Comparison of ENCODE assay signal across 3 cellular contexts in genomic region chr10:26593896-26594295, GRCh38.
TF ChIP-seq lines count a peak whose summit lies in the region.

No MANE protein-coding gene starts in this region.

TF ChIP-seq in SK-N-SH, 30 proteins besides CTCF, POLR2A, EP300 and RAD21 (continued from another document):
- TF ChIP-seq, protein P1, sequence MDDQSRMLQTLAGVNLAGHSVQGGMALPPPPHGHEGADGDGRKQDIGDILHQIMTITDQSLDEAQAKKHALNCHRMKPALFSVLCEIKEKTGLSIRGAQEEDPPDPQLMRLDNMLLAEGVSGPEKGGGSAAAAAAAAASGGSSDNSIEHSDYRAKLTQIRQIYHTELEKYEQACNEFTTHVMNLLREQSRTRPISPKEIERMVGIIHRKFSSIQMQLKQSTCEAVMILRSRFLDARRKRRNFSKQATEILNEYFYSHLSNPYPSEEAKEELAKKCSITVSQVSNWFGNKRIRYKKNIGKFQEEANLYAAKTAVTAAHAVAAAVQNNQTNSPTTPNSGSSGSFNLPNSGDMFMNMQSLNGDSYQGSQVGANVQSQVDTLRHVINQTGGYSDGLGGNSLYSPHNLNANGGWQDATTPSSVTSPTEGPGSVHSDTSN (IDR thresholded peaks at IDR 0.05) = no peak
- TF ChIP-seq NFIC (IDR thresholded peaks at IDR 0.05; ENCODE audit: borderline replicate concordance) = no peak
- no peak for TF ChIP-seq NRF1 (IDR thresholded peaks at IDR 0.05; ENCODE audit: low read depth, low read length)
- no peak for TF ChIP-seq YY1 (IDR thresholded peaks at IDR 0.05; ENCODE audit: low read depth)
- no peak for TF ChIP-seq GATA2 (CRISPR knock-in tag; IDR thresholded peaks at IDR 0.05)
- TF ChIP-seq TEAD4 (IDR thresholded peaks at IDR 0.05; ENCODE audit: borderline replicate concordance, insufficient read depth) = no peak

TF ChIP-seq in SK-N-SH treated with all-trans-retinoic acid at 6 μM for 48 hours, 23 proteins besides CTCF, POLR2A, EP300 and RAD21 (continued from another document):
- TF ChIP-seq, protein P2, sequence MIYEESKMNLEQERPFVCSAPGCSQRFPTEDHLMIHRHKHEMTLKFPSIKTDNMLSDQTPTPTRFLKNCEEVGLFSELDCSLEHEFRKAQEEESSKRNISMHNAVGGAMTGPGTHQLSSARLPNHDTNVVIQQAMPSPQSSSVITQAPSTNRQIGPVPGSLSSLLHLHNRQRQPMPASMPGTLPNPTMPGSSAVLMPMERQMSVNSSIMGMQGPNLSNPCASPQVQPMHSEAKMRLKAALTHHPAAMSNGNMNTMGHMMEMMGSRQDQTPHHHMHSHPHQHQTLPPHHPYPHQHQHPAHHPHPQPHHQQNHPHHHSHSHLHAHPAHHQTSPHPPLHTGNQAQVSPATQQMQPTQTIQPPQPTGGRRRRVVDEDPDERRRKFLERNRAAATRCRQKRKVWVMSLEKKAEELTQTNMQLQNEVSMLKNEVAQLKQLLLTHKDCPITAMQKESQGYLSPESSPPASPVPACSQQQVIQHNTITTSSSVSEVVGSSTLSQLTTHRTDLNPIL (CRISPR knock-in tag; IDR thresholded peaks at IDR 0.05; ENCODE audit: low read depth) = no peak
- TF ChIP-seq RARB (CRISPR knock-in tag; IDR thresholded peaks at IDR 0.05) = no peak
- no peak for TF ChIP-seq ZC3H10 (CRISPR knock-in tag; IDR thresholded peaks at IDR 0.05)
- no peak for TF ChIP-seq CSDC2 (CRISPR knock-in tag; IDR thresholded peaks at IDR 0.05)
- no peak for TF ChIP-seq OSR1 (CRISPR knock-in tag; IDR thresholded peaks at IDR 0.05)
- no peak for TF ChIP-seq ZFP30 (CRISPR knock-in tag; IDR thresholded peaks at IDR 0.05)
- no peak for TF ChIP-seq TSHZ2 (CRISPR knock-in tag; IDR thresholded peaks at IDR 0.05)
- no peak for TF ChIP-seq GLIS3 (CRISPR knock-in tag; IDR thresholded peaks at IDR 0.05)
- no peak for TF ChIP-seq ARNTL (CRISPR knock-in tag; IDR thresholded peaks at IDR 0.05; ENCODE audit: borderline replicate concordance, low read depth)
- TF ChIP-seq, protein P3, sequence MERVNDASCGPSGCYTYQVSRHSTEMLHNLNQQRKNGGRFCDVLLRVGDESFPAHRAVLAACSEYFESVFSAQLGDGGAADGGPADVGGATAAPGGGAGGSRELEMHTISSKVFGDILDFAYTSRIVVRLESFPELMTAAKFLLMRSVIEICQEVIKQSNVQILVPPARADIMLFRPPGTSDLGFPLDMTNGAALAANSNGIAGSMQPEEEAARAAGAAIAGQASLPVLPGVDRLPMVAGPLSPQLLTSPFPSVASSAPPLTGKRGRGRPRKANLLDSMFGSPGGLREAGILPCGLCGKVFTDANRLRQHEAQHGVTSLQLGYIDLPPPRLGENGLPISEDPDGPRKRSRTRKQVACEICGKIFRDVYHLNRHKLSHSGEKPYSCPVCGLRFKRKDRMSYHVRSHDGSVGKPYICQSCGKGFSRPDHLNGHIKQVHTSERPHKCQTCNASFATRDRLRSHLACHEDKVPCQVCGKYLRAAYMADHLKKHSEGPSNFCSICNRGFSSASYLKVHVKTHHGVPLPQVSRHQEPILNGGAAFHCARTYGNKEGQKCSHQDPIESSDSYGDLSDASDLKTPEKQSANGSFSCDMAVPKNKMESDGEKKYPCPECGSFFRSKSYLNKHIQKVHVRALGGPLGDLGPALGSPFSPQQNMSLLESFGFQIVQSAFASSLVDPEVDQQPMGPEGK (CRISPR knock-in tag; IDR thresholded peaks at IDR 0.05; ENCODE audit: borderline replicate concordance) = no peak
- TF ChIP-seq ZNF8 (CRISPR knock-in tag; IDR thresholded peaks at IDR 0.05) = no peak
- TF ChIP-seq, protein P4, sequence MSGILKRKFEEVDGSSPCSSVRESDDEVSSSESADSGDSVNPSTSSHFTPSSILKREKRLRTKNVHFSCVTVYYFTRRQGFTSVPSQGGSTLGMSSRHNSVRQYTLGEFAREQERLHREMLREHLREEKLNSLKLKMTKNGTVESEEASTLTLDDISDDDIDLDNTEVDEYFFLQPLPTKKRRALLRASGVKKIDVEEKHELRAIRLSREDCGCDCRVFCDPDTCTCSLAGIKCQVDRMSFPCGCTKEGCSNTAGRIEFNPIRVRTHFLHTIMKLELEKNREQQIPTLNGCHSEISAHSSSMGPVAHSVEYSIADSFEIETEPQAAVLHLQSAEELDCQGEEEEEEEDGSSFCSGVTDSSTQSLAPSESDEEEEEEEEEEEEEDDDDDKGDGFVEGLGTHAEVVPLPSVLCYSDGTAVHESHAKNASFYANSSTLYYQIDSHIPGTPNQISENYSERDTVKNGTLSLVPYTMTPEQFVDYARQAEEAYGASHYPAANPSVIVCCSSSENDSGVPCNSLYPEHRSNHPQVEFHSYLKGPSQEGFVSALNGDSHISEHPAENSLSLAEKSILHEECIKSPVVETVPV (CRISPR knock-in tag; IDR thresholded peaks at IDR 0.05) = no peak
- no peak for TF ChIP-seq TCF4 (CRISPR knock-in tag; IDR thresholded peaks at IDR 0.05; ENCODE audit: borderline replicate concordance)
- TF ChIP-seq ZNF565 (CRISPR knock-in tag; conservative IDR thresholded peaks at IDR 0.05; ENCODE audit: low read depth) = no peak
- no peak for TF ChIP-seq ISL1 (CRISPR knock-in tag; IDR thresholded peaks at IDR 0.05)
- no peak for TF ChIP-seq PPARA (CRISPR knock-in tag; IDR thresholded peaks at IDR 0.05; ENCODE audit: borderline replicate concordance)
- no peak for TF ChIP-seq ESRRG (CRISPR knock-in tag; IDR thresholded peaks at IDR 0.05)

TF ChIP-seq in GM23338, 12 proteins besides CTCF, POLR2A, EP300 and RAD21:
- TF ChIP-seq REST (IDR thresholded peaks at IDR 0.05; ENCODE audit: unreplicated experiment) = no peak
- no peak for TF ChIP-seq CREB1 (CRISPR knock-in tag; IDR thresholded peaks at IDR 0.05; ENCODE audit: low read depth)
- no peak for TF ChIP-seq NANOG (IDR thresholded peaks at IDR 0.05; ENCODE audit: borderline replicate concordance)
- no peak for TF ChIP-seq POLR2AphosphoS5 (IDR thresholded peaks at IDR 0.05; ENCODE audit: low read depth)
- TF ChIP-seq EZH2phosphoT487 (IDR thresholded peaks at IDR 0.05; ENCODE audit: unreplicated experiment) = no peak
- no peak for TF ChIP-seq STAT1 (IDR thresholded peaks at IDR 0.05; ENCODE audit: unreplicated experiment)
- TF ChIP-seq ZNF331 (CRISPR knock-in tag; IDR thresholded peaks at IDR 0.05; ENCODE audit: low read depth) = no peak
- no peak for TF ChIP-seq ZNF114 (CRISPR knock-in tag; IDR thresholded peaks at IDR 0.05)
- no peak for TF ChIP-seq JUNB (IDR thresholded peaks at IDR 0.05; ENCODE audit: unreplicated experiment)
- TF ChIP-seq, protein P5, sequence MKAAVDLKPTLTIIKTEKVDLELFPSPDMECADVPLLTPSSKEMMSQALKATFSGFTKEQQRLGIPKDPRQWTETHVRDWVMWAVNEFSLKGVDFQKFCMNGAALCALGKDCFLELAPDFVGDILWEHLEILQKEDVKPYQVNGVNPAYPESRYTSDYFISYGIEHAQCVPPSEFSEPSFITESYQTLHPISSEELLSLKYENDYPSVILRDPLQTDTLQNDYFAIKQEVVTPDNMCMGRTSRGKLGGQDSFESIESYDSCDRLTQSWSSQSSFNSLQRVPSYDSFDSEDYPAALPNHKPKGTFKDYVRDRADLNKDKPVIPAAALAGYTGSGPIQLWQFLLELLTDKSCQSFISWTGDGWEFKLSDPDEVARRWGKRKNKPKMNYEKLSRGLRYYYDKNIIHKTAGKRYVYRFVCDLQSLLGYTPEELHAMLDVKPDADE (IDR thresholded peaks at IDR 0.05) = no peak
- TF ChIP-seq, protein P6, sequence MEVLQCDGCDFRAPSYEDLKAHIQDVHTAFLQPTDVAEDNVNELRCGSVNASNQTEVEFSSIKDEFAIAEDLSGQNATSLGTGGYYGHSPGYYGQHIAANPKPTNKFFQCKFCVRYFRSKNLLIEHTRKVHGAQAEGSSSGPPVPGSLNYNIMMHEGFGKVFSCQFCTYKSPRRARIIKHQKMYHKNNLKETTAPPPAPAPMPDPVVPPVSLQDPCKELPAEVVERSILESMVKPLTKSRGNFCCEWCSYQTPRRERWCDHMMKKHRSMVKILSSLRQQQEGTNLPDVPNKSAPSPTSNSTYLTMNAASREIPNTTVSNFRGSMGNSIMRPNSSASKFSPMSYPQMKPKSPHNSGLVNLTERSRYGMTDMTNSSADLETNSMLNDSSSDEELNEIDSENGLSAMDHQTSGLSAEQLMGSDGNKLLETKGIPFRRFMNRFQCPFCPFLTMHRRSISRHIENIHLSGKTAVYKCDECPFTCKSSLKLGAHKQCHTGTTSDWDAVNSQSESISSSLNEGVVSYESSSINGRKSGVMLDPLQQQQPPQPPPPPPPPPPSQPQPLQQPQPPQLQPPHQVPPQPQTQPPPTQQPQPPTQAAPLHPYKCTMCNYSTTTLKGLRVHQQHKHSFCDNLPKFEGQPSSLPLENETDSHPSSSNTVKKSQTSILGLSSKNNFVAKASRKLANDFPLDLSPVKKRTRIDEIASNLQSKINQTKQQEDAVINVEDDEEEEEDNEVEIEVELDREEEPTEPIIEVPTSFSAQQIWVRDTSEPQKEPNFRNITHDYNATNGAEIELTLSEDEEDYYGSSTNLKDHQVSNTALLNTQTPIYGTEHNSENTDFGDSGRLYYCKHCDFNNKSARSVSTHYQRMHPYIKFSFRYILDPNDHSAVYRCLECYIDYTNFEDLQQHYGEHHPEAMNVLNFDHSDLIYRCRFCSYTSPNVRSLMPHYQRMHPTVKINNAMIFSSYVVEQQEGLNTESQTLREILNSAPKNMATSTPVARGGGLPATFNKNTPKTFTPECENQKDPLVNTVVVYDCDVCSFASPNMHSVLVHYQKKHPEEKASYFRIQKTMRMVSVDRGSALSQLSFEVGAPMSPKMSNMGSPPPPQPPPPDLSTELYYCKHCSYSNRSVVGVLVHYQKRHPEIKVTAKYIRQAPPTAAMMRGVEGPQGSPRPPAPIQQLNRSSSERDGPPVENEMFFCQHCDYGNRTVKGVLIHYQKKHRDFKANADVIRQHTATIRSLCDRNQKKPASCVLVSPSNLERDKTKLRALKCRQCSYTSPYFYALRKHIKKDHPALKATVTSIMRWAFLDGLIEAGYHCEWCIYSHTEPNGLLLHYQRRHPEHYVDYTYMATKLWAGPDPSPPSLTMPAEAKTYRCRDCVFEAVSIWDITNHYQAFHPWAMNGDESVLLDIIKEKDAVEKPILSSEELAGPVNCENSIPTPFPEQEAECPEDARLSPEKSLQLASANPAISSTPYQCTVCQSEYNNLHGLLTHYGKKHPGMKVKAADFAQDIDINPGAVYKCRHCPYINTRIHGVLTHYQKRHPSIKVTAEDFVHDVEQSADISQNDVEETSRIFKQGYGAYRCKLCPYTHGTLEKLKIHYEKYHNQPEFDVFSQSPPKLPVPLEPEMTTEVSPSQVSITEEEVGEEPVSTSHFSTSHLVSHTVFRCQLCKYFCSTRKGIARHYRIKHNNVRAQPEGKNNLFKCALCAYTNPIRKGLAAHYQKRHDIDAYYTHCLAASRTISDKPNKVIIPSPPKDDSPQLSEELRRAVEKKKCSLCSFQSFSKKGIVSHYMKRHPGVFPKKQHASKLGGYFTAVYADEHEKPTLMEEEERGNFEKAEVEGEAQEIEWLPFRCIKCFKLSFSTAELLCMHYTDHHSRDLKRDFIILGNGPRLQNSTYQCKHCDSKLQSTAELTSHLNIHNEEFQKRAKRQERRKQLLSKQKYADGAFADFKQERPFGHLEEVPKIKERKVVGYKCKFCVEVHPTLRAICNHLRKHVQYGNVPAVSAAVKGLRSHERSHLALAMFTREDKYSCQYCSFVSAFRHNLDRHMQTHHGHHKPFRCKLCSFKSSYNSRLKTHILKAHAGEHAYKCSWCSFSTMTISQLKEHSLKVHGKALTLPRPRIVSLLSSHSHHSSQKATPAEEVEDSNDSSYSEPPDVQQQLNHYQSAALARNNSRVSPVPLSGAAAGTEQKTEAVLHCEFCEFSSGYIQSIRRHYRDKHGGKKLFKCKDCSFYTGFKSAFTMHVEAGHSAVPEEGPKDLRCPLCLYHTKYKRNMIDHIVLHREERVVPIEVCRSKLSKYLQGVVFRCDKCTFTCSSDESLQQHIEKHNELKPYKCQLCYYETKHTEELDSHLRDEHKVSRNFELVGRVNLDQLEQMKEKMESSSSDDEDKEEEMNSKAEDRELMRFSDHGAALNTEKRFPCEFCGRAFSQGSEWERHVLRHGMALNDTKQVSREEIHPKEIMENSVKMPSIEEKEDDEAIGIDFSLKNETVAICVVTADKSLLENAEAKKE (CRISPR knock-in tag; IDR thresholded peaks at IDR 0.05) = no peak
- no peak for TF ChIP-seq EZH2 (IDR thresholded peaks at IDR 0.05; ENCODE audit: low read depth, unreplicated experiment)
TF ChIP-seq in GM23338: peak in this region for 0.
